In genomic region chr3:30353711-30354467, GRCh38 we compare ENCODE assay signal across 8 cellular contexts.
A peak's percentile ranks its signal among the peaks of the same experiment; 100 is the strongest.
DNase-seq lines count a peak whose midpoint lies in the region; ATAC-seq and TF ChIP-seq lines count a peak whose summit lies in the region.

No MANE protein-coding gene starts in this region.

- peak overlapping the region; percentile 62 for H3K4me2 ChIP-seq in DND-41 (ENCODE audit: insufficient read depth, low read length)

- peak overlapping the region; percentile 86 for H3K27ac Mint-ChIP-seq in activated naive CD8-positive, alpha-beta T cell treated with anti-CD3 and anti-CD28 coated beads, Interleukin-2, amount 50 U/mL, for 24 hours

- H3K9ac ChIP-seq in DND-41 (ENCODE audit: low read depth, low read length), result peak overlapping the region; percentile 46

- H2AFZ ChIP-seq in DND-41 (ENCODE audit: low read depth, low read length), result no peak overlapping the region

- peak; percentile 86 for DNase-seq in DND-41
- DNase-seq in NCI-H69 (lab: John Stamatoyannopoulos, UW), result peak; percentile 36
- DNase-seq in activated naive CD8-positive, alpha-beta T cell treated with anti-CD3 and anti-CD28 coated beads, Interleukin-2, amount 50 U/mL, for 24 hours, result peak; percentile 36
- peak; percentile 19 to 31 for DNase-seq in stimulated activated CD8-positive, alpha-beta memory T cell treated with anti-CD3 and anti-CD28 coated beads, Interleukin-15, amount 100 ng/mL, for 48 hours (ENCODE audit: low read depth in 2 of 2)
- DNase-seq in SHP77 (lab: John Stamatoyannopoulos, UW), result no peak
- DNase-seq in nucleus accumbens (lab: John Stamatoyannopoulos, UW), result no peak
- no peak for DNase-seq in foreskin fibroblast

- H3K27ac ChIP-seq in DND-41 (ENCODE audit: low read length), result peak overlapping the region; percentile 93

- no peaks in the 10 kb centered on the region for H3K36me3 ChIP-seq in DND-41 (ENCODE audit: insufficient read depth, low read length)

- H3K4me3 ChIP-seq in DND-41 (ENCODE audit: low read depth in 1 of 2, low read length in 2 of 2) (peak overlapping the region in 1 of 2 experiments; percentile 42; a peak in 2 of 4 replicates), foreskin fibroblast (ENCODE audit: low read depth in 1 of 2, low read length in 2 of 2) (no peak overlapping the region)

- H4K20me1 ChIP-seq in DND-41 (ENCODE audit: insufficient read depth, low read length), result no peaks in the 10 kb centered on the region

- no peaks in the 10 kb centered on the region for H3K9me3 ChIP-seq in DND-41 (ENCODE audit: insufficient read depth, low read length, severe bottlenecking)

- ATAC-seq in DND-41 (ENCODE audit: insufficient read depth, low read depth) (peak; percentile 98), GM21723 (IDR thresholded peaks at IDR 0.05; ENCODE audit: unreplicated experiment) (peak; percentile 94)
- peak; percentile 99 for ATAC-seq in activated naive CD8-positive, alpha-beta T cell treated with anti-CD3 and anti-CD28 coated beads, Interleukin-2, amount 50 U/mL, for 24 hours

- peaks cover 2% of the 10 kb centered on the region for H3K27me3 Mint-ChIP-seq in activated naive CD8-positive, alpha-beta T cell treated with anti-CD3 and anti-CD28 coated beads, Interleukin-2, amount 50 U/mL, for 24 hours

- H3K4me1 ChIP-seq in DND-41 (ENCODE audit: insufficient read depth, low read length), result peaks cover 77% of the 10 kb centered on the region

- no peaks in the 10 kb centered on the region for H3K9me3 Mint-ChIP-seq in activated naive CD8-positive, alpha-beta T cell treated with anti-CD3 and anti-CD28 coated beads, Interleukin-2, amount 50 U/mL, for 24 hours

- peak overlapping the region; percentile 51 for H3K4me3 Mint-ChIP-seq in activated naive CD8-positive, alpha-beta T cell treated with anti-CD3 and anti-CD28 coated beads, Interleukin-2, amount 50 U/mL, for 24 hours

- no peak for TF ChIP-seq CTCF in DND-41 (IDR thresholded peaks at IDR 0.05; ENCODE audit: borderline replicate concordance, extremely low read depth, low read length, poor library complexity, severe bottlenecking)
- no peak for TF ChIP-seq CTCF in foreskin fibroblast (IDR thresholded peaks at IDR 0.05; ENCODE audit: low read depth, low read length)

- H3K27me3 ChIP-seq in DND-41 (ENCODE audit: insufficient read depth, low read length, poor library complexity), result no peaks in the 10 kb centered on the region

- H3K79me2 ChIP-seq in DND-41 (ENCODE audit: insufficient read depth, low read length), result no peaks in the 10 kb centered on the region

- H3K36me3 Mint-ChIP-seq in activated naive CD8-positive, alpha-beta T cell treated with anti-CD3 and anti-CD28 coated beads, Interleukin-2, amount 50 U/mL, for 24 hours (ENCODE audit: low read depth), result no peaks in the 10 kb centered on the region

- H3K4me1 Mint-ChIP-seq in activated naive CD8-positive, alpha-beta T cell treated with anti-CD3 and anti-CD28 coated beads, Interleukin-2, amount 50 U/mL, for 24 hours, result peaks cover 86% of the 10 kb centered on the region

Comparison
In these comparisons a context has a peak if more than half of its experiments do, and no peak if none do; other contexts are left out.
1. DNase-seq: peak in DND-41 (single experiment), NCI-H69 (single experiment), activated naive CD8-positive, alpha-beta T cell treated with anti-CD3 and anti-CD28 coated beads, Interleukin-2, amount 50 U/mL, for 24 hours (single experiment) and stimulated activated CD8-positive, alpha-beta memory T cell treated with anti-CD3 and anti-CD28 coated beads, Interleukin-15, amount 100 ng/mL, for 48 hours (2 of 2); none in SHP77 (0 of 2), nucleus accumbens (0 of 56) and foreskin fibroblast (0 of 2).
2. Peak in every context shown above with its lines, with median percentiles within 50 percentile points of each other: ATAC-seq.